ENCODE assay signal across 17 cellular contexts in the genomic region with DNA sequence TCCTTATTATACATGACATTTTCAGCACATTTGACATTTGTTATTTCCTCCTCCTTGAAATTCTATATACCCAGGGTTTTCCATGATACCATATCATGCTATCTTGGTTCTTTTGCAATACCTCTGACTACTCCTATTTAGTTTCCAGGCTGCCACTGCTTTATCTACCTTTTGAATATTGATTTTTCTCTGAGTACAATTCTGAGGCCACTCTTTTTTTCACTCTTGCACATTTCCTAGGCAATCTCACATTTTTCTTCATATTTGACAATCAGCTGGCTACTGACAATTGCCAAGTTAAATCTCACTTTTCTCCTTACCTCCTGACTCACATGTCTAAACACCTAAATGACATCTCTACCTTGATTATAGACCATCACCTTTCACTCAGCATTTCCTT. TPM values are rescaled to one million over a fixed set of nuclear protein-coding genes. Genes with fewer than 3 reads are reported as not detected.
DNase-seq lines count a peak whose midpoint lies in the region; TF ChIP-seq lines count a peak whose summit lies in the region.
"Had no signal": no experiment of that assay in that cellular context is flagged by ENCODE, and none has a peak within 500 bp of the region (broad histone marks: within the 10 kb centered on the region; RNA-seq: fewer than 3 reads in every experiment).

No MANE protein-coding gene starts in this region.

- peak in 1 of 2 donors; percentile 35 for TF ChIP-seq RAD21 in liver (IDR thresholded peaks at IDR 0.05)

- no peak for TF ChIP-seq POLR2A in stomach (IDR thresholded peaks at IDR 0.05)
- no peak for TF ChIP-seq POLR2A in spleen (IDR thresholded peaks at IDR 0.05)

- H3K4me1 ChIP-seq in hepatocyte (ENCODE audit: insufficient read depth), result no peaks in the 10 kb centered on the region
- H3K4me1 ChIP-seq in liver (ENCODE audit: control insufficient read depth in 4 of 4, insufficient read depth in 4 of 4, low read length in 3 of 4), result peaks cover 10 to 30% (median 19%) of the 10 kb centered on the region in 4 donors
- H3K4me1 ChIP-seq in stomach, result peaks cover 0 to 52% (median 18%) of the 10 kb centered on the region in 4 donors
- H3K4me1 ChIP-seq in spleen, result peaks cover 0 to 32% (median 16%) of the 10 kb centered on the region in 6 donors
- H3K4me1 ChIP-seq: BE2C had no signal

- no peaks in the 10 kb centered on the region for H3K9me3 ChIP-seq in hepatocyte (ENCODE audit: low read depth)
- no peaks in the 10 kb centered on the region for H3K9me3 ChIP-seq in liver (ENCODE audit: control insufficient read depth in 4 of 4, low read length in 3 of 4)
- no peaks in the 10 kb centered on the region for H3K9me3 ChIP-seq in stomach
- H3K9me3 ChIP-seq in spleen, result no peaks in the 10 kb centered on the region
- H3K9me3 ChIP-seq: BE2C had no signal

- H3K27ac ChIP-seq in hepatocyte (peak overlapping the region; percentile 7), liver (ENCODE audit: low read depth in 1 of 2, low read length in 2 of 2) (peak overlapping the region; percentile 7 to 19), stomach (peak overlapping the region in 3 of 5 donors; percentile 21 to 48 (median 33)), spleen (no peak overlapping the region), coronary artery (no peak overlapping the region)

- no peaks in the 10 kb centered on the region for H3K27me3 ChIP-seq in hepatocyte
- H3K27me3 ChIP-seq in liver (ENCODE audit: control insufficient read depth in 4 of 4, insufficient read depth in 4 of 4, low read length in 3 of 4), result no peaks in the 10 kb centered on the region
- no peaks in the 10 kb centered on the region for H3K27me3 ChIP-seq in stomach
- no peaks in the 10 kb centered on the region for H3K27me3 ChIP-seq in spleen (replicated peaks in 1 of 7)
- H3K27me3 ChIP-seq: BE2C had no signal

- H3K4me3 ChIP-seq in hepatocyte (no peak overlapping the region), liver (ENCODE audit: low read depth in 1 of 3, low read length in 3 of 3) (no peak overlapping the region), stomach (no peak overlapping the region), spleen (no peak overlapping the region), coronary artery (no peak overlapping the region)

- H4K20me1 ChIP-seq in hepatocyte (ENCODE audit: insufficient read depth, poor library complexity, severe bottlenecking), result no peaks in the 10 kb centered on the region

- no peak for TF ChIP-seq EP300 in stomach (IDR thresholded peaks at IDR 0.05)

- TF ChIP-seq CTCF in hepatocyte (IDR thresholded peaks at IDR 0.05; ENCODE audit: poor library complexity), result no peak
- TF ChIP-seq CTCF in liver (IDR thresholded peaks at IDR 0.05; ENCODE audit: low read depth, low read length, missing input control), result no peak
- no peak for TF ChIP-seq CTCF in stomach (IDR thresholded peaks at IDR 0.05)
- no peak for TF ChIP-seq CTCF in spleen (IDR thresholded peaks at IDR 0.05 in 8 of 11, conservative IDR thresholded peaks at IDR 0.05 in 3 of 11)
- TF ChIP-seq CTCF in coronary artery (IDR thresholded peaks at IDR 0.05), result no peak

- DNase-seq in NCI-H226, result peak; percentile 24
- no peak for DNase-seq in hepatocyte (ENCODE audit: low spot score)
- DNase-seq in stomach, result no peak
- no peak for DNase-seq in spleen
- DNase-seq in germinal center (ENCODE audit: low spot score), result no peak
- no peak for DNase-seq in coronary artery (ENCODE audit: low spot score)
- DNase-seq: ACHN; BE2C; C1 segment of cervical spinal cord; CD4-positive, alpha-beta memory T cell; DMS153; DMS79; GDM1; GOT3; H9; KBM-7 had no signal

- no peaks in the 10 kb centered on the region for H3K9me2 ChIP-seq in hepatocyte (replicated peaks; ENCODE audit: insufficient read depth)

- no peak overlapping the region for H2AFZ ChIP-seq in hepatocyte

- H3K36me3 ChIP-seq in hepatocyte (replicated peaks; ENCODE audit: insufficient read depth, low read depth) (no peaks in the 10 kb centered on the region), liver (ENCODE audit: control insufficient read depth in 4 of 4, insufficient read depth in 3 of 4, low read depth in 1 of 4, low read length in 3 of 4) (no peaks in the 10 kb centered on the region), stomach (no peaks in the 10 kb centered on the region), spleen (no peaks in the 10 kb centered on the region)
- H3K36me3 ChIP-seq: BE2C had no signal

- H3K9ac ChIP-seq in liver (ENCODE audit: low read depth in 1 of 2, low read length in 2 of 2), result no peak overlapping the region

- no peak overlapping the region for H3K4me2 ChIP-seq in hepatocyte

- peaks cover 88% of the 10 kb centered on the region for H3K79me2 ChIP-seq in hepatocyte

- intact Hi-C loops in stomach (cut with DNase I; ENCODE audit: low total_unique reads) (no loop called here), spleen (cut with DNase I; ENCODE audit: low total_unique reads) (no loop called here)

TF ChIP-seq in liver, 16 proteins besides CTCF, POLR2A, EP300 and RAD21:
- TF ChIP-seq HNF4A (conservative IDR thresholded peaks at IDR 0.05) (peak; percentile 40 to 50), ATF3 (IDR thresholded peaks at IDR 0.05) (peak; percentile 17), SP1 (IDR thresholded peaks at IDR 0.05) (peak; percentile 18), RXRA (IDR thresholded peaks at IDR 0.05) (peak in 1 of 2 donors; percentile 36), HNF4G (IDR thresholded peaks at IDR 0.05) (no peak), FOXA1 (IDR thresholded peaks at IDR 0.05) (no peak), FOXA2 (IDR thresholded peaks at IDR 0.05) (no peak), JUND (IDR thresholded peaks at IDR 0.05) (peak; percentile 32 to 38), EGR1 (IDR thresholded peaks at IDR 0.05; ENCODE audit: low read depth in 2 of 2) (peak in 1 of 2 donors; percentile 59)
- TF ChIP-seq, protein P1, sequence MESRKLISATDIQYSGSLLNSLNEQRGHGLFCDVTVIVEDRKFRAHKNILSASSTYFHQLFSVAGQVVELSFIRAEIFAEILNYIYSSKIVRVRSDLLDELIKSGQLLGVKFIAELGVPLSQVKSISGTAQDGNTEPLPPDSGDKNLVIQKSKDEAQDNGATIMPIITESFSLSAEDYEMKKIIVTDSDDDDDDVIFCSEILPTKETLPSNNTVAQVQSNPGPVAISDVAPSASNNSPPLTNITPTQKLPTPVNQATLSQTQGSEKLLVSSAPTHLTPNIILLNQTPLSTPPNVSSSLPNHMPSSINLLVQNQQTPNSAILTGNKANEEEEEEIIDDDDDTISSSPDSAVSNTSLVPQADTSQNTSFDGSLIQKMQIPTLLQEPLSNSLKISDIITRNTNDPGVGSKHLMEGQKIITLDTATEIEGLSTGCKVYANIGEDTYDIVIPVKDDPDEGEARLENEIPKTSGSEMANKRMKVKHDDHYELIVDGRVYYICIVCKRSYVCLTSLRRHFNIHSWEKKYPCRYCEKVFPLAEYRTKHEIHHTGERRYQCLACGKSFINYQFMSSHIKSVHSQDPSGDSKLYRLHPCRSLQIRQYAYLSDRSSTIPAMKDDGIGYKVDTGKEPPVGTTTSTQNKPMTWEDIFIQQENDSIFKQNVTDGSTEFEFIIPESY (IDR thresholded peaks at IDR 0.05), result no peak
- TF ChIP-seq, protein P2, sequence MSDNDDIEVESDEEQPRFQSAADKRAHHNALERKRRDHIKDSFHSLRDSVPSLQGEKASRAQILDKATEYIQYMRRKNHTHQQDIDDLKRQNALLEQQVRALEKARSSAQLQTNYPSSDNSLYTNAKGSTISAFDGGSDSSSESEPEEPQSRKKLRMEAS (IDR thresholded peaks at IDR 0.05), result peak; percentile 42

RNA-seq across cellular contexts. Expression of gene SBF2, which starts 11.9 kb away (rescaled TPM):
- total RNA-seq in hepatocyte (74.4 and 83.2 TPM in 2 replicates), liver (10 to 100 TPM; 16.7 to 31.3 TPM), stomach (100 to 1,000 TPM in 2 of 5 donors, 10 to 100 TPM in 3; 24.0 to 260 (median 64.8) TPM), spleen (10 to 100 TPM; 38.2 to 70.9 (median 67.3) TPM)
- polyA plus RNA-seq in hepatocyte (25.7 and 32.7 TPM in 2 replicates), liver (10 to 100 TPM in 1 of 2 donors, 1 to 10 TPM in 1; 7.5 to 12.7 TPM), stomach (10 to 100 TPM in 2 of 3 donors, 1 to 10 TPM in 1; 8.6 to 13.3 (median 12.5) TPM), spleen (1 to 10 TPM; 3.6 to 5.0 (median 4.3) TPM)

RNA-seq across cellular contexts. Expression of gene ADM, which starts 22.8 kb away (rescaled TPM):
- 74.1 and 87.8 TPM in 2 replicates for total RNA-seq in hepatocyte
- 84.6 and 90.3 TPM in 2 replicates for polyA plus RNA-seq in hepatocyte
- total RNA-seq in liver, result 10 to 100 TPM; 12.8 to 32.6 TPM
- polyA plus RNA-seq in liver, result 10 to 100 TPM in 1 of 2 donors, 1 to 10 TPM in 1; 9.7 to 33.1 TPM
- total RNA-seq in stomach, result 100 to 1,000 TPM in 1 of 5 donors, 10 to 100 TPM in 4; 33.9 to 144 (median 57.4) TPM
- 10 to 100 TPM; 14.3 to 21.5 (median 19.7) TPM for polyA plus RNA-seq in stomach
- total RNA-seq in spleen, result 10 to 100 TPM; 25.6 to 88.0 (median 38.3) TPM
- 1 to 10 TPM; 5.2 to 7.8 (median 7.3) TPM for polyA plus RNA-seq in spleen

Comparison
In these comparisons a context has a peak if more than half of its experiments do, and no peak if none do; other contexts are left out.
1. H3K27ac ChIP-seq: peak in hepatocyte (single experiment), liver (2 of 2) and stomach (3 of 5); none in spleen (0 of 8) and coronary artery (0 of 2).